8 cellular contexts compared by ENCODE assay signal in genomic region chr15:88638626-88639372, GRCh38. TPM values are rescaled to one million over a fixed set of nuclear protein-coding genes. Genes with fewer than 3 reads are reported as not detected.
DNase-seq lines count a peak whose midpoint lies in the region; ATAC-seq, FAIRE-seq and TF ChIP-seq lines count a peak whose summit lies in the region.

Gene ISG20, plus strand, starts transcription at chr15:88639016. Its CDS starts 351 bp downstream, at chr15:88639367.

- BruUV-seq in HepG2 (replicated peaks; lab: Mats Ljungman, UMichigan) = no TSS peak

- no peaks in the 10 kb centered on the region for H3K79me2 ChIP-seq in HepG2 (ENCODE audit: insufficient read depth, low read length)

- no peak for TF ChIP-seq RAD21 in HepG2 (CRISPR knock-in tag; IDR thresholded peaks at IDR 0.05)

- H3K9me3 Mint-ChIP-seq in dendritic cell treated with granulocyte-macrophage colony-stimulating factor and Interleukin-4, amounts not matched to agents 40 ng/mL and 50 ng/mL, for 4 days = no peaks in the 10 kb centered on the region

- H3K27ac ChIP-seq in HepG2 (ENCODE audit: extremely low read length, insufficient read depth, low read length) = peak within 1 kb of the TSS; percentile 95

- TF ChIP-seq POLR2A in HepG2 (IDR thresholded peaks at IDR 0.05; ENCODE audit: insufficient read depth in 1 of 2, low read depth in 2 of 2, low read length in 2 of 2) = peak; percentile 58 to 74; a peak in 3 of 4 replicates

- no peaks in the 10 kb centered on the region for H3K27me3 ChIP-seq in BE2C
- H3K27me3 ChIP-seq in HepG2 (ENCODE audit: control insufficient read depth in 1 of 2, insufficient read depth in 2 of 2, low read length in 2 of 2) = no peaks in the 10 kb centered on the region

- H3K9me3 ChIP-seq in BE2C = no peaks in the 10 kb centered on the region
- no peaks in the 10 kb centered on the region for H3K9me3 ChIP-seq in HepG2 (ENCODE audit: low read length)

- H3K4me1 ChIP-seq in BE2C (peaks cover 5% of the 10 kb centered on the region; the same call in 1 of the 2 replicates), HepG2 (ENCODE audit: insufficient read depth, low read length) (peaks cover 45% of the 10 kb centered on the region)

- H3K27ac Mint-ChIP-seq in dendritic cell treated with granulocyte-macrophage colony-stimulating factor and Interleukin-4, amounts not matched to agents 40 ng/mL and 50 ng/mL, for 4 days = peak within 1 kb of the TSS; percentile 86

- H3K4me1 Mint-ChIP-seq in dendritic cell treated with granulocyte-macrophage colony-stimulating factor and Interleukin-4, amounts not matched to agents 40 ng/mL and 50 ng/mL, for 4 days (ENCODE audit: low read depth) = peaks cover 34% of the 10 kb centered on the region

- POLR2A ChIA-PET in HepG2 (lab: Yijun Ruan, JAX) = interaction anchor here (0.9 to 1.9 kb wide), 8 partner anchors 10 to 171 kb away, joined by 3 to 47 read pairs (median 6); partner anchors contain the start of genes AEN, MRPL46 and MRPS11

- H3K36me3 Mint-ChIP-seq in dendritic cell treated with granulocyte-macrophage colony-stimulating factor and Interleukin-4, amounts not matched to agents 40 ng/mL and 50 ng/mL, for 4 days (ENCODE audit: low read depth) = no peaks in the 10 kb centered on the region

- peak; percentile 40 to 45; a peak in 2 of 4 replicates for TF ChIP-seq EP300 in HepG2 (IDR thresholded peaks at IDR 0.05; ENCODE audit: low read depth in 2 of 2, low read length in 2 of 2)
- no peak for TF ChIP-seq EP300 in HepG2 (CRISPR knock-in tag; IDR thresholded peaks at IDR 0.05; ENCODE audit: borderline replicate concordance)

- peak; percentile 86 for FAIRE-seq in HepG2 (lab: Jason Lieb, UNC)

- no peaks in the 10 kb centered on the region for H3K27me3 Mint-ChIP-seq in dendritic cell treated with granulocyte-macrophage colony-stimulating factor and Interleukin-4, amounts not matched to agents 40 ng/mL and 50 ng/mL, for 4 days

- ATAC-seq in GM19043 (IDR thresholded peaks at IDR 0.05; ENCODE audit: low read depth, unreplicated experiment) (peak; percentile 61), HG03354 (IDR thresholded peaks at IDR 0.05; ENCODE audit: poor library complexity, severe bottlenecking, unreplicated experiment) (peak; percentile 76), HepG2 (peak; percentile 88)

- intact Hi-C loops in dendritic cell treated with granulocyte-macrophage colony-stimulating factor and Interleukin-4, amounts not matched to agents 40 ng/mL and 50 ng/mL, for 4 days (cut with micrococcal nuclease) = no loop called here
- intact Hi-C loops in HepG2 (cut with micrococcal nuclease; ENCODE audit: unreplicated experiment) = loop anchor here (1.0 kb wide), 1 partner anchor 16 kb away; no protein-coding TSS in a partner anchor

- H3K36me3 ChIP-seq in BE2C (peaks cover 8% of the 10 kb centered on the region), HepG2 (replicated peaks in 1 of 2; ENCODE audit: control insufficient read depth in 1 of 2, insufficient read depth in 2 of 2, low read length in 2 of 2) (peaks cover 2 to 3% of the 10 kb centered on the region in 2 experiments; a peak in 2 of 5 replicates)

- CTCF ChIA-PET in HepG2 (lab: Yijun Ruan, JAX; ENCODE audit: low intra/inter-chr PET ratio, low total read pairs) = no interaction called here

- peak; percentile 89 for DNase-seq in BE2C
- DNase-seq in NCI-H69 (lab: John Stamatoyannopoulos, UW) = peak; percentile 72
- DNase-seq in activated CD4-positive, alpha-beta T cell treated with anti-CD3 and anti-CD28 coated beads, Interleukin-2, amount 50 U/mL, for 24 hours (ENCODE audit: low read depth in 1 of 2, low spot score in 1 of 2) = peak; percentile 86 to 93
- DNase-seq in HepG2 (ENCODE audit: low spot score) = peak; percentile 95
- peak; percentile 95 for DNase-seq in stimulated activated CD4-positive, alpha-beta T cell treated with anti-CD3 and anti-CD28 coated beads, Interleukin-4, amount 100 ng/mL, for 24 hours

- no peaks in the 10 kb centered on the region for H4K20me1 ChIP-seq in HepG2 (ENCODE audit: insufficient read depth, low read length)

- in situ Hi-C loops in HepG2 (cut with HindIII; ENCODE audit: extremely low pct_ligation_motif_present, low pct_unique_long_range_greater_than_20kb) = no loop called here

- no peak within 1 kb of the TSS for H2AFZ ChIP-seq in HepG2 (ENCODE audit: low read length)

- H3K4me2 ChIP-seq in HepG2 (ENCODE audit: low read depth, low read length) = peak within 1 kb of the TSS; percentile 89

- H3K4me3 ChIP-seq in BE2C (ENCODE audit: low read depth, low read length) = peak within 1 kb of the TSS; percentile 47
- peak within 1 kb of the TSS; percentile 51 to 79 (median 66) for H3K4me3 ChIP-seq in HepG2 (replicated peaks in 1 of 3; ENCODE audit: insufficient read depth in 1 of 3, low read depth in 2 of 3, low read length in 3 of 3)

- H3K4me3 Mint-ChIP-seq in dendritic cell treated with granulocyte-macrophage colony-stimulating factor and Interleukin-4, amounts not matched to agents 40 ng/mL and 50 ng/mL, for 4 days = peak within 1 kb of the TSS; percentile 87

- peak within 1 kb of the TSS; percentile 82 for H3K9ac ChIP-seq in HepG2 (ENCODE audit: insufficient read depth, low read depth, low read length)

- under 1% methylated on average over 15 of the region's 27 CpGs for WGBS in HepG2 (ENCODE audit: low lambda C conversion rate)

- peak; percentile 47; the same call in 1 of the 2 replicates for TF ChIP-seq CTCF in BE2C (IDR thresholded peaks at IDR 0.05; ENCODE audit: low read depth, low read length)
- peak; percentile 62 for TF ChIP-seq CTCF in HepG2 (CRISPR knock-in tag; IDR thresholded peaks at IDR 0.05)

TF ChIP-seq in HepG2, 621 proteins besides CTCF, POLR2A, EP300 and RAD21 (continues in another document):
- peak; percentile 75 for TF ChIP-seq ZNF441 (CRISPR knock-in tag; IDR thresholded peaks at IDR 0.05; ENCODE audit: borderline replicate concordance)
- no peak for TF ChIP-seq CBX2 (IDR thresholded peaks at IDR 0.05; ENCODE audit: low read depth, low read length)
- 0 out of 2 replicates have a peak, but pooled peaks have one; percentile 59 for TF ChIP-seq CBX2 (CRISPR knock-in tag; IDR thresholded peaks at IDR 0.05; ENCODE audit: low read depth)
- peak; percentile 50; the same call in 1 of the 2 replicates for TF ChIP-seq NAIF1 (CRISPR knock-in tag; IDR thresholded peaks at IDR 0.05; ENCODE audit: borderline replicate concordance)
- TF ChIP-seq FOXJ3 (CRISPR knock-in tag; IDR thresholded peaks at IDR 0.05; ENCODE audit: borderline replicate concordance) = peak; percentile 85; the same call in 1 of the 2 replicates
- no peak for TF ChIP-seq TRIM24 (CRISPR knock-in tag; IDR thresholded peaks at IDR 0.05)
- no peak for TF ChIP-seq ZNF20 (CRISPR knock-in tag; IDR thresholded peaks at IDR 0.05)
- TF ChIP-seq SETDB1 (CRISPR knock-in tag; IDR thresholded peaks at IDR 0.05; ENCODE audit: borderline replicate concordance) = no peak
- TF ChIP-seq RFX1 (IDR thresholded peaks at IDR 0.05) = peak; percentile 37; the same call in 1 of the 2 replicates
- TF ChIP-seq JARID2 (CRISPR knock-in tag; IDR thresholded peaks at IDR 0.05; ENCODE audit: insufficient replicate concordance) = no peak
- 0 out of 2 replicates have a peak, but pooled peaks have one; percentile 51 for TF ChIP-seq DNMT1 (CRISPR knock-in tag; IDR thresholded peaks at IDR 0.05)

RNA-seq across cellular contexts. Expression of gene ISG20, which starts in this region (rescaled TPM):
- polyA plus RNA-seq in BE2C (2012; ENCODE audit: insufficient read depth, insufficient read length, low read depth) = 2.9 TPM
- 6.3 and 10.5 TPM in 2 replicates for total RNA-seq in HepG2 (2016; rRNA removed; fragmentation: Illumina TruSeq; extraction: Trizol)
- 2.6 and 5.4 TPM in 2 replicates for total RNA-seq in HepG2 (2016; cell fraction: cytosol; rRNA removed; fragmentation: Illumina TruSeq; extraction: Trizol; ENCODE audit: low read depth)
- total RNA-seq in HepG2 (2016; cell fraction: insoluble cytoplasmic fraction; rRNA removed; fragmentation: Illumina TruSeq; extraction: Trizol) = 6.8 and 9.8 TPM in 2 replicates
- 4.6 and 7.7 TPM in 2 replicates for total RNA-seq in HepG2 (2016; cell fraction: membrane; rRNA removed; fragmentation: Illumina TruSeq; extraction: Trizol)
- 2.0 and 3.7 TPM in 2 replicates for total RNA-seq in HepG2 (2016; cell fraction: nucleus; rRNA removed; fragmentation: Illumina TruSeq; extraction: Trizol)
- polyA plus RNA-seq in HepG2 (2011; rRNA removed) = 31.5 and 50.8 TPM in 2 replicates
- 31.2 and 32.1 TPM in 2 replicates for polyA plus RNA-seq in HepG2 (2011; cell fraction: cytosol; rRNA removed)
- polyA plus RNA-seq in HepG2 (2011; cell fraction: nucleus; rRNA removed) = 14.5 and 18.2 TPM in 2 replicates
- polyA plus RNA-seq in HepG2 (2012) = 11.6 and 19.0 TPM in 2 replicates
- 6.6 and 8.5 TPM in 2 replicates for polyA plus RNA-seq in HepG2 (2016; cell fraction: cytosol; fragmentation: Illumina TruSeq; extraction: Trizol; ENCODE audit: low read depth)
- polyA plus RNA-seq in HepG2 (2016; cell fraction: insoluble cytoplasmic fraction; fragmentation: Illumina TruSeq; extraction: Trizol; ENCODE audit: low read depth) = 9.0 and 9.8 TPM in 2 replicates
- 5.9 and 6.2 TPM in 2 replicates for polyA plus RNA-seq in HepG2 (2016; cell fraction: membrane; fragmentation: Illumina TruSeq; extraction: Trizol; ENCODE audit: low read depth)
- 5.4 and 6.8 TPM in 2 replicates for polyA plus RNA-seq in HepG2 (2016; cell fraction: nucleus; fragmentation: Illumina TruSeq; extraction: Trizol; ENCODE audit: insufficient read depth, low read depth)
- polyA minus RNA-seq in HepG2 (2011; rRNA and poly(A)+ RNA removed; ENCODE audit: low replicate concordance) = 3.8 and 11.4 TPM in 2 replicates
- polyA minus RNA-seq in HepG2 (2011; cell fraction: cytosol; rRNA and poly(A)+ RNA removed) = 5.5 and 6.9 TPM in 2 replicates
- 8.8 and 9.0 TPM in 2 replicates for polyA minus RNA-seq in HepG2 (2011; cell fraction: nucleus; rRNA and poly(A)+ RNA removed)

Comparison
In these comparisons a context has a peak if more than half of its experiments do, and no peak if none do; other contexts are left out.
1. Peak in every context shown above with its lines: DNase-seq, ATAC-seq, H3K4me3 ChIP-seq and H3K27ac ChIP-seq.